ENCODE assay signal across 1 cellular context in the genomic region with DNA sequence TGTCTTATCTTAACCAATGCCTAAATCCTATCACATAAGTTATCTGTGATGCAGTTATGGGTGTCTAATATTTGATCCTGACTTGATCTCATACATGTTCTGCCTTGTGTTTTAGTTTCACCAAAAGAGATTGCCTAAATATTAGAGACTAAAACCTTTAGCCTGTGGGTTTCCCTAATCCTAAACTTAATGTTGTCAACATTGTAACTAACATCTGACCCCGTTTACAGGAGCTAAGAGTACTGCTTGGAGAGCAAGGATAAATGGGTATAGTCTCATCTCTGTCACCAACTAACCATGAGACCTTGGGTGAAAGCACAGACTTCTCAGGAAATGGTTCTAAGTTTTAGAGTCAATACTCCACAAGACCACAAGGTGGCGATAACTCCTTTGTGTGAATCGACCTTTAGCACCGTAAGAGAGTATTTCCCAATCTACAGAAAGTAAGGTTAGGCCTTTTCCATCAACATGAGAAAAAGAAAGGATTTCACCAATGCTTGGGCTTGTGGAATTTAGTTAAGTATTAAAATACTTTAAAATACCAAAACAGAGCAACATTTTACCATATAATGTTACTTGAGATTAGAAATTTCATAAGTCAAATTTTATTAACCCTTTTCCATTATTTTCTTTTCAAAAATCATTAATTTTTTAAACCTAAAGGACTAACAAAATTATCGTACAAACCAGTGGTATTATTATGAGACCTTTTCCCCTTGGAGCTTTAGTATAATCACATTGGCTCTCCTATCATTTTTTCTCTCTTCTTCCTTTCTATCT.
TF ChIP-seq lines count a peak whose summit lies in the region.

No MANE protein-coding gene starts in this region.

TF ChIP-seq in HepG2, 621 proteins besides CTCF, POLR2A, EP300 and RAD21 (continued from another document and continues in another):
- TF ChIP-seq, protein P1, sequence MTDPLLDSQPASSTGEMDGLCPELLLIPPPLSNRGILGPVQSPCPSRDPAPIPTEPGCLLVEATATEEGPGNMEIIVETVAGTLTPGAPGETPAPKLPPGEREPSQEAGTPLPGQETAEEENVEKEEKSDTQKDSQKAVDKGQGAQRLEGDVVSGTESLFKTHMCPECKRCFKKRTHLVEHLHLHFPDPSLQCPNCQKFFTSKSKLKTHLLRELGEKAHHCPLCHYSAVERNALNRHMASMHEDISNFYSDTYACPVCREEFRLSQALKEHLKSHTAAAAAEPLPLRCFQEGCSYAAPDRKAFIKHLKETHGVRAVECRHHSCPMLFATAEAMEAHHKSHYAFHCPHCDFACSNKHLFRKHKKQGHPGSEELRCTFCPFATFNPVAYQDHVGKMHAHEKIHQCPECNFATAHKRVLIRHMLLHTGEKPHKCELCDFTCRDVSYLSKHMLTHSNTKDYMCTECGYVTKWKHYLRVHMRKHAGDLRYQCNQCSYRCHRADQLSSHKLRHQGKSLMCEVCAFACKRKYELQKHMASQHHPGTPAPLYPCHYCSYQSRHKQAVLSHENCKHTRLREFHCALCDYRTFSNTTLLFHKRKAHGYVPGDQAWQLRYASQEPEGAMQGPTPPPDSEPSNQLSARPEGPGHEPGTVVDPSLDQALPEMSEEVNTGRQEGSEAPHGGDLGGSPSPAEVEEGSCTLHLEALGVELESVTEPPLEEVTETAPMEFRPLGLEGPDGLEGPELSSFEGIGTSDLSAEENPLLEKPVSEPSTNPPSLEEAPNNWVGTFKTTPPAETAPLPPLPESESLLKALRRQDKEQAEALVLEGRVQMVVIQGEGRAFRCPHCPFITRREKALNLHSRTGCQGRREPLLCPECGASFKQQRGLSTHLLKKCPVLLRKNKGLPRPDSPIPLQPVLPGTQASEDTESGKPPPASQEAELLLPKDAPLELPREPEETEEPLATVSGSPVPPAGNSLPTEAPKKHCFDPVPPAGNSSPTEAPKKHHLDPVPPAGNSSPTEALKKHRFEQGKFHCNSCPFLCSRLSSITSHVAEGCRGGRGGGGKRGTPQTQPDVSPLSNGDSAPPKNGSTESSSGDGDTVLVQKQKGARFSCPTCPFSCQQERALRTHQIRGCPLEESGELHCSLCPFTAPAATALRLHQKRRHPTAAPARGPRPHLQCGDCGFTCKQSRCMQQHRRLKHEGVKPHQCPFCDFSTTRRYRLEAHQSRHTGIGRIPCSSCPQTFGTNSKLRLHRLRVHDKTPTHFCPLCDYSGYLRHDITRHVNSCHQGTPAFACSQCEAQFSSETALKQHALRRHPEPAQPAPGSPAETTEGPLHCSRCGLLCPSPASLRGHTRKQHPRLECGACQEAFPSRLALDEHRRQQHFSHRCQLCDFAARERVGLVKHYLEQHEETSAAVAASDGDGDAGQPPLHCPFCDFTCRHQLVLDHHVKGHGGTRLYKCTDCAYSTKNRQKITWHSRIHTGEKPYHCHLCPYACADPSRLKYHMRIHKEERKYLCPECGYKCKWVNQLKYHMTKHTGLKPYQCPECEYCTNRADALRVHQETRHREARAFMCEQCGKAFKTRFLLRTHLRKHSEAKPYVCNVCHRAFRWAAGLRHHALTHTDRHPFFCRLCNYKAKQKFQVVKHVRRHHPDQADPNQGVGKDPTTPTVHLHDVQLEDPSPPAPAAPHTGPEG (CRISPR knock-in tag; IDR thresholded peaks at IDR 0.05): no peak
- TF ChIP-seq ZFX (CRISPR knock-in tag; IDR thresholded peaks at IDR 0.05; ENCODE audit: low read depth): peak; percentile 39; the same call in 1 of the 2 replicates
- TF ChIP-seq NCOA2 (CRISPR knock-in tag; IDR thresholded peaks at IDR 0.05): no peak
- TF ChIP-seq, protein P2, sequence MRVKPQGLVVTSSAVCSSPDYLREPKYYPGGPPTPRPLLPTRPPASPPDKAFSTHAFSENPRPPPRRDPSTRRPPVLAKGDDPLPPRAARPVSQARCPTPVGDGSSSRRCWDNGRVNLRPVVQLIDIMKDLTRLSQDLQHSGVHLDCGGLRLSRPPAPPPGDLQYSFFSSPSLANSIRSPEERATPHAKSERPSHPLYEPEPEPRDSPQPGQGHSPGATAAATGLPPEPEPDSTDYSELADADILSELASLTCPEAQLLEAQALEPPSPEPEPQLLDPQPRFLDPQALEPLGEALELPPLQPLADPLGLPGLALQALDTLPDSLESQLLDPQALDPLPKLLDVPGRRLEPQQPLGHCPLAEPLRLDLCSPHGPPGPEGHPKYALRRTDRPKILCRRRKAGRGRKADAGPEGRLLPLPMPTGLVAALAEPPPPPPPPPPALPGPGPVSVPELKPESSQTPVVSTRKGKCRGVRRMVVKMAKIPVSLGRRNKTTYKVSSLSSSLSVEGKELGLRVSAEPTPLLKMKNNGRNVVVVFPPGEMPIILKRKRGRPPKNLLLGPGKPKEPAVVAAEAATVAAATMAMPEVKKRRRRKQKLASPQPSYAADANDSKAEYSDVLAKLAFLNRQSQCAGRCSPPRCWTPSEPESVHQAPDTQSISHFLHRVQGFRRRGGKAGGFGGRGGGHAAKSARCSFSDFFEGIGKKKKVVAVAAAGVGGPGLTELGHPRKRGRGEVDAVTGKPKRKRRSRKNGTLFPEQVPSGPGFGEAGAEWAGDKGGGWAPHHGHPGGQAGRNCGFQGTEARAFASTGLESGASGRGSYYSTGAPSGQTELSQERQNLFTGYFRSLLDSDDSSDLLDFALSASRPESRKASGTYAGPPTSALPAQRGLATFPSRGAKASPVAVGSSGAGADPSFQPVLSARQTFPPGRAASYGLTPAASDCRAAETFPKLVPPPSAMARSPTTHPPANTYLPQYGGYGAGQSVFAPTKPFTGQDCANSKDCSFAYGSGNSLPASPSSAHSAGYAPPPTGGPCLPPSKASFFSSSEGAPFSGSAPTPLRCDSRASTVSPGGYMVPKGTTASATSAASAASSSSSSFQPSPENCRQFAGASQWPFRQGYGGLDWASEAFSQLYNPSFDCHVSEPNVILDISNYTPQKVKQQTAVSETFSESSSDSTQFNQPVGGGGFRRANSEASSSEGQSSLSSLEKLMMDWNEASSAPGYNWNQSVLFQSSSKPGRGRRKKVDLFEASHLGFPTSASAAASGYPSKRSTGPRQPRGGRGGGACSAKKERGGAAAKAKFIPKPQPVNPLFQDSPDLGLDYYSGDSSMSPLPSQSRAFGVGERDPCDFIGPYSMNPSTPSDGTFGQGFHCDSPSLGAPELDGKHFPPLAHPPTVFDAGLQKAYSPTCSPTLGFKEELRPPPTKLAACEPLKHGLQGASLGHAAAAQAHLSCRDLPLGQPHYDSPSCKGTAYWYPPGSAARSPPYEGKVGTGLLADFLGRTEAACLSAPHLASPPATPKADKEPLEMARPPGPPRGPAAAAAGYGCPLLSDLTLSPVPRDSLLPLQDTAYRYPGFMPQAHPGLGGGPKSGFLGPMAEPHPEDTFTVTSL (CRISPR knock-in tag; IDR thresholded peaks at IDR 0.05; ENCODE audit: borderline replicate concordance): no peak
- no peak for TF ChIP-seq ZNF484 (CRISPR knock-in tag; IDR thresholded peaks at IDR 0.05; ENCODE audit: borderline replicate concordance, low read depth)
- TF ChIP-seq ZNF556 (CRISPR knock-in tag; IDR thresholded peaks at IDR 0.05; ENCODE audit: borderline replicate concordance): no peak
- TF ChIP-seq HOXA7 (CRISPR knock-in tag; IDR thresholded peaks at IDR 0.05): no peak
- TF ChIP-seq EZH2 (conservative IDR thresholded peaks at IDR 0.05; ENCODE audit: low read depth, low read length): no peak
- TF ChIP-seq, protein P3, sequence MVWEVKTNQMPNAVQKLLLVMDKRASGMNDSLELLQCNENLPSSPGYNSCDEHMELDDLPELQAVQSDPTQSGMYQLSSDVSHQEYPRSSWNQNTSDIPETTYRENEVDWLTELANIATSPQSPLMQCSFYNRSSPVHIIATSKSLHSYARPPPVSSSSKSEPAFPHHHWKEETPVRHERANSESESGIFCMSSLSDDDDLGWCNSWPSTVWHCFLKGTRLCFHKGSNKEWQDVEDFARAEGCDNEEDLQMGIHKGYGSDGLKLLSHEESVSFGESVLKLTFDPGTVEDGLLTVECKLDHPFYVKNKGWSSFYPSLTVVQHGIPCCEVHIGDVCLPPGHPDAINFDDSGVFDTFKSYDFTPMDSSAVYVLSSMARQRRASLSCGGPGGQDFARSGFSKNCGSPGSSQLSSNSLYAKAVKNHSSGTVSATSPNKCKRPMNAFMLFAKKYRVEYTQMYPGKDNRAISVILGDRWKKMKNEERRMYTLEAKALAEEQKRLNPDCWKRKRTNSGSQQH (CRISPR knock-in tag; IDR thresholded peaks at IDR 0.05; ENCODE audit: low read depth): no peak
- no peak for TF ChIP-seq ESRRA (CRISPR knock-in tag; IDR thresholded peaks at IDR 0.05; ENCODE audit: low read depth)
- TF ChIP-seq KLF11 (CRISPR knock-in tag; IDR thresholded peaks at IDR 0.05): no peak
- TF ChIP-seq ZNF430 (CRISPR knock-in tag; IDR thresholded peaks at IDR 0.05): no peak
- peak; percentile 48; the same call in 1 of the 2 replicates for TF ChIP-seq NR2C2 (CRISPR knock-in tag; IDR thresholded peaks at IDR 0.05; ENCODE audit: borderline replicate concordance)
- TF ChIP-seq, protein P4, sequence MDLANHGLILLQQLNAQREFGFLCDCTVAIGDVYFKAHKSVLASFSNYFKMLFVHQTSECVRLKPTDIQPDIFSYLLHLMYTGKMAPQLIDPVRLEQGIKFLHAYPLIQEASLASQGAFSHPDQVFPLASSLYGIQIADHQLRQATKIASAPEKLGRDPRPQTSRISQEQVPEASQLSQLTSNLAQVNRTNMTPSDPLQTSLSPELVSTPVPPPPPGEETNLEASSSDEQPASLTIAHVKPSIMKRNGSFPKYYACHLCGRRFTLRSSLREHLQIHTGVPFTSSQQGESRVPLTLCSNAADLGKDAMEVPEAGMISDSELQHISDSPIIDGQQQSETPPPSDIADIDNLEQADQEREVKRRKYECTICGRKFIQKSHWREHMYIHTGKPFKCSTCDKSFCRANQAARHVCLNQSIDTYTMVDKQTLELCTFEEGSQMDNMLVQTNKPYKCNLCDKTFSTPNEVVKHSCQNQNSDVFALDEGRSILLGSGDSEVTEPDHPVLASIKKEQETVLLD (CRISPR knock-in tag; IDR thresholded peaks at IDR 0.05; ENCODE audit: low read depth): no peak
- TF ChIP-seq, protein P5, sequence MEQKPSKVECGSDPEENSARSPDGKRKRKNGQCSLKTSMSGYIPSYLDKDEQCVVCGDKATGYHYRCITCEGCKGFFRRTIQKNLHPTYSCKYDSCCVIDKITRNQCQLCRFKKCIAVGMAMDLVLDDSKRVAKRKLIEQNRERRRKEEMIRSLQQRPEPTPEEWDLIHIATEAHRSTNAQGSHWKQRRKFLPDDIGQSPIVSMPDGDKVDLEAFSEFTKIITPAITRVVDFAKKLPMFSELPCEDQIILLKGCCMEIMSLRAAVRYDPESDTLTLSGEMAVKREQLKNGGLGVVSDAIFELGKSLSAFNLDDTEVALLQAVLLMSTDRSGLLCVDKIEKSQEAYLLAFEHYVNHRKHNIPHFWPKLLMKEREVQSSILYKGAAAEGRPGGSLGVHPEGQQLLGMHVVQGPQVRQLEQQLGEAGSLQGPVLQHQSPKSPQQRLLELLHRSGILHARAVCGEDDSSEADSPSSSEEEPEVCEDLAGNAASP (CRISPR knock-in tag; IDR thresholded peaks at IDR 0.05; ENCODE audit: borderline replicate concordance): 0 out of 2 replicates have a peak, but pooled peaks have one; percentile 46
- TF ChIP-seq JARID2 (CRISPR knock-in tag; IDR thresholded peaks at IDR 0.05; ENCODE audit: insufficient replicate concordance): no peak
- no peak for TF ChIP-seq ARID2 (CRISPR knock-in tag; IDR thresholded peaks at IDR 0.05; ENCODE audit: borderline replicate concordance)
- TF ChIP-seq ZNF737 (CRISPR knock-in tag; IDR thresholded peaks at IDR 0.05; ENCODE audit: borderline replicate concordance): no peak
- TF ChIP-seq, protein P6, sequence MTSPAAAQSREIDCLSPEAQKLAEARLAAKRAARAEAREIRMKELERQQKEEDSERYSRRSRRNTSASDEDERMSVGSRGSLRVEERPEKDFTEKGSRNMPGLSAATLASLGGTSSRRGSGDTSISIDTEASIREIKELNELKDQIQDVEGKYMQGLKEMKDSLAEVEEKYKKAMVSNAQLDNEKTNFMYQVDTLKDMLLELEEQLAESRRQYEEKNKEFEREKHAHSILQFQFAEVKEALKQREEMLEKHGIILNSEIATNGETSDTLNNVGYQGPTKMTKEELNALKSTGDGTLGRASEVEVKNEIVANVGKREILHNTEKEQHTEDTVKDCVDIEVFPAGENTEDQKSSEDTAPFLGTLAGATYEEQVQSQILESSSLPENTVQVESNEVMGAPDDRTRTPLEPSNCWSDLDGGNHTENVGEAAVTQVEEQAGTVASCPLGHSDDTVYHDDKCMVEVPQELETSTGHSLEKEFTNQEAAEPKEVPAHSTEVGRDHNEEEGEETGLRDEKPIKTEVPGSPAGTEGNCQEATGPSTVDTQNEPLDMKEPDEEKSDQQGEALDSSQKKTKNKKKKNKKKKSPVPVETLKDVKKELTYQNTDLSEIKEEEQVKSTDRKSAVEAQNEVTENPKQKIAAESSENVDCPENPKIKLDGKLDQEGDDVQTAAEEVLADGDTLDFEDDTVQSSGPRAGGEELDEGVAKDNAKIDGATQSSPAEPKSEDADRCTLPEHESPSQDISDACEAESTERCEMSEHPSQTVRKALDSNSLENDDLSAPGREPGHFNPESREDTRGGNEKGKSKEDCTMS (CRISPR knock-in tag; conservative IDR thresholded peaks at IDR 0.05): no peak
- TF ChIP-seq, protein P7, sequence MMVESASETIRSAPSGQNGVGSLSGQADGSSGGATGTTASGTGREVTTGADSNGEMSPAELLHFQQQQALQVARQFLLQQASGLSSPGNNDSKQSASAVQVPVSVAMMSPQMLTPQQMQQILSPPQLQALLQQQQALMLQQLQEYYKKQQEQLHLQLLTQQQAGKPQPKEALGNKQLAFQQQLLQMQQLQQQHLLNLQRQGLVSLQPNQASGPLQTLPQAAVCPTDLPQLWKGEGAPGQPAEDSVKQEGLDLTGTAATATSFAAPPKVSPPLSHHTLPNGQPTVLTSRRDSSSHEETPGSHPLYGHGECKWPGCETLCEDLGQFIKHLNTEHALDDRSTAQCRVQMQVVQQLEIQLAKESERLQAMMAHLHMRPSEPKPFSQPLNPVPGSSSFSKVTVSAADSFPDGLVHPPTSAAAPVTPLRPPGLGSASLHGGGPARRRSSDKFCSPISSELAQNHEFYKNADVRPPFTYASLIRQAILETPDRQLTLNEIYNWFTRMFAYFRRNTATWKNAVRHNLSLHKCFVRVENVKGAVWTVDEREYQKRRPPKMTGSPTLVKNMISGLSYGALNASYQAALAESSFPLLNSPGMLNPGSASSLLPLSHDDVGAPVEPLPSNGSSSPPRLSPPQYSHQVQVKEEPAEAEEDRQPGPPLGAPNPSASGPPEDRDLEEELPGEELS (CRISPR knock-in tag; IDR thresholded peaks at IDR 0.05): no peak
- TF ChIP-seq, protein P8, sequence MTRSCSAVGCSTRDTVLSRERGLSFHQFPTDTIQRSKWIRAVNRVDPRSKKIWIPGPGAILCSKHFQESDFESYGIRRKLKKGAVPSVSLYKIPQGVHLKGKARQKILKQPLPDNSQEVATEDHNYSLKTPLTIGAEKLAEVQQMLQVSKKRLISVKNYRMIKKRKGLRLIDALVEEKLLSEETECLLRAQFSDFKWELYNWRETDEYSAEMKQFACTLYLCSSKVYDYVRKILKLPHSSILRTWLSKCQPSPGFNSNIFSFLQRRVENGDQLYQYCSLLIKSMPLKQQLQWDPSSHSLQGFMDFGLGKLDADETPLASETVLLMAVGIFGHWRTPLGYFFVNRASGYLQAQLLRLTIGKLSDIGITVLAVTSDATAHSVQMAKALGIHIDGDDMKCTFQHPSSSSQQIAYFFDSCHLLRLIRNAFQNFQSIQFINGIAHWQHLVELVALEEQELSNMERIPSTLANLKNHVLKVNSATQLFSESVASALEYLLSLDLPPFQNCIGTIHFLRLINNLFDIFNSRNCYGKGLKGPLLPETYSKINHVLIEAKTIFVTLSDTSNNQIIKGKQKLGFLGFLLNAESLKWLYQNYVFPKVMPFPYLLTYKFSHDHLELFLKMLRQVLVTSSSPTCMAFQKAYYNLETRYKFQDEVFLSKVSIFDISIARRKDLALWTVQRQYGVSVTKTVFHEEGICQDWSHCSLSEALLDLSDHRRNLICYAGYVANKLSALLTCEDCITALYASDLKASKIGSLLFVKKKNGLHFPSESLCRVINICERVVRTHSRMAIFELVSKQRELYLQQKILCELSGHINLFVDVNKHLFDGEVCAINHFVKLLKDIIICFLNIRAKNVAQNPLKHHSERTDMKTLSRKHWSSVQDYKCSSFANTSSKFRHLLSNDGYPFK (CRISPR knock-in tag; IDR thresholded peaks at IDR 0.05; ENCODE audit: borderline replicate concordance): no peak
- TF ChIP-seq ZMYM4 (CRISPR knock-in tag; IDR thresholded peaks at IDR 0.05): peak; percentile 62; the same call in 1 of the 2 replicates
- no peak for TF ChIP-seq MATR3 (CRISPR knock-in tag; IDR thresholded peaks at IDR 0.05)
- no peak for TF ChIP-seq GTF2F1 (IDR thresholded peaks at IDR 0.05; ENCODE audit: low read length)
- TF ChIP-seq JDP2 (CRISPR knock-in tag; IDR thresholded peaks at IDR 0.05; ENCODE audit: borderline replicate concordance): no peak
